ENCODE assay signal across 8 cellular contexts in genomic region chr1:165073402-165074007, GRCh38.
DNase-seq lines count a peak whose midpoint lies in the region; ATAC-seq and TF ChIP-seq lines count a peak whose summit lies in the region.

No MANE protein-coding gene starts in this region.

- DNase-seq in GM03348 (ENCODE audit: low spot score) (peak; percentile 76), HFF-Myc (ENCODE audit: extremely low read depth, low read depth) (no peak), NCI-H1930 (lab: John Stamatoyannopoulos, UW) (peak; percentile 12 to 33), heart left ventricle (no peak), gastrocnemius medialis (no peak), 8988T (no peak)

- in situ Hi-C loops in gastrocnemius medialis (cut with MboI; ENCODE audit: low sequenced_read_pairs in 4 of 4), result loop anchor here in 2 of 4 donors (25.0 kb wide), 2 partner anchors 1536 to 1661 kb away; no protein-coding TSS in a partner anchor

- peak; percentile 56 for TF ChIP-seq CTCF in HFF-Myc (IDR thresholded peaks at IDR 0.05; ENCODE audit: low read depth, low read length, missing control alignments)
- peak; percentile 88 for TF ChIP-seq CTCF in VCaP (conservative IDR thresholded peaks at IDR 0.05)
- TF ChIP-seq CTCF in heart left ventricle (IDR thresholded peaks at IDR 0.05), result peak; percentile 61 to 88 (median 80)
- peak; percentile 59 to 76 (median 69) for TF ChIP-seq CTCF in gastrocnemius medialis (IDR thresholded peaks at IDR 0.05 in 4 of 5, conservative IDR thresholded peaks at IDR 0.05 in 1 of 5)

- H3K36me3 ChIP-seq in heart left ventricle (no peaks in the 10 kb centered on the region), gastrocnemius medialis (no peaks in the 10 kb centered on the region)

- H3K27me3 ChIP-seq in heart left ventricle (no peaks in the 10 kb centered on the region), gastrocnemius medialis (no peaks in the 10 kb centered on the region)

- H3K4me1 ChIP-seq in heart left ventricle, result peaks cover 0 to 10% (median 0%) of the 10 kb centered on the region in 12 donors
- H3K4me1 ChIP-seq in gastrocnemius medialis, result no peaks in the 10 kb centered on the region

- H3K9me3 ChIP-seq in heart left ventricle, result no peaks in the 10 kb centered on the region
- no peaks in the 10 kb centered on the region for H3K9me3 ChIP-seq in gastrocnemius medialis

- intact Hi-C loops in heart left ventricle (cut with DNase I), result loop anchor here (2.0 to 10.0 kb wide), 20 partner anchors 249 to 1716 kb away; no protein-coding TSS in a partner anchor
- intact Hi-C loops in gastrocnemius medialis (cut with DNase I; ENCODE audit: low total_unique reads), result loop anchor here (2.0 to 10.0 kb wide), 3 partner anchors 469 to 906 kb away; no protein-coding TSS in a partner anchor

- H3K4me3 ChIP-seq in HFF-Myc (replicated peaks; ENCODE audit: low read depth, low read length) (no peak overlapping the region), heart left ventricle (no peak overlapping the region), gastrocnemius medialis (no peak overlapping the region)

- ATAC-seq in heart left ventricle (peak in 3 of 4 donors; percentile 63 to 75 (median 70)), gastrocnemius medialis (peak; percentile 63 to 84), HG03025 (IDR thresholded peaks at IDR 0.05; ENCODE audit: low FRiP score, unreplicated experiment) (no peak)

- H3K27ac ChIP-seq in VCaP (no peak overlapping the region), heart left ventricle (peak overlapping the region in 1 of 12 donors; percentile 13), gastrocnemius medialis (no peak overlapping the region)

- 19 to 24% (median 22%) methylated on average over 4 of the region's 4 CpGs for WGBS in heart left ventricle, 4 donors

- TF ChIP-seq POLR2A in heart left ventricle (IDR thresholded peaks at IDR 0.05) (no peak), gastrocnemius medialis (IDR thresholded peaks at IDR 0.05) (no peak)

Comparison
In these comparisons a context has a peak if more than half of its experiments do, and no peak if none do; other contexts are left out.
1. DNase-seq: peak in GM03348 (single experiment) and NCI-H1930 (2 of 2); none in HFF-Myc (single experiment), heart left ventricle (0 of 5), gastrocnemius medialis (0 of 2) and 8988T (single experiment).
2. Peak in every context shown above with its lines, with median percentiles within 50 percentile points of each other: CTCF ChIP-seq.